ENCODE assay signal across 12 cellular contexts in genomic region chr15:90103669-90104329, GRCh38. TPM values are rescaled to one million over a fixed set of nuclear protein-coding genes. Genes with fewer than 3 reads are reported as not detected.
DNase-seq lines count a peak whose midpoint lies in the region; ATAC-seq, FAIRE-seq and TF ChIP-seq lines count a peak whose summit lies in the region.
"Had no signal": no experiment of that assay in that cellular context is flagged by ENCODE, and none has a peak within 500 bp of the region (broad histone marks: within the 10 kb centered on the region; RNA-seq: fewer than 3 reads in every experiment).

No MANE protein-coding gene starts in this region.

- TF ChIP-seq CTCF in MCF 10A (IDR thresholded peaks at IDR 0.05; ENCODE audit: unreplicated experiment) (no peak), mammary epithelial cell (conservative IDR thresholded peaks at IDR 0.05 in 1 of 2, IDR thresholded peaks at IDR 0.05 in 1 of 2; ENCODE audit: extremely low read depth in 1 of 2, insufficient read depth in 1 of 2, low read depth in 1 of 2, low read length in 2 of 2) (no peak), thyroid gland (IDR thresholded peaks at IDR 0.05) (no peak)

- H3K27me3 Mint-ChIP-seq in MCF 10A (ENCODE audit: insufficient read depth, unreplicated experiment), result no peaks in the 10 kb centered on the region
- peaks cover 5% of the 10 kb centered on the region for H3K27me3 Mint-ChIP-seq in activated naive CD8-positive, alpha-beta T cell treated with anti-CD3 and anti-CD28 coated beads, Interleukin-2, amount 10 ng/mL, durations not matched to agents 7 days and 5 days
- H3K27me3 Mint-ChIP-seq in memory B cell, result peaks cover 1% of the 10 kb centered on the region

- peaks cover 12% of the 10 kb centered on the region for H3K4me1 Mint-ChIP-seq in MCF 10A (ENCODE audit: insufficient read depth, unreplicated experiment)
- H3K4me1 Mint-ChIP-seq in activated naive CD8-positive, alpha-beta T cell treated with anti-CD3 and anti-CD28 coated beads, Interleukin-2, amount 10 ng/mL, durations not matched to agents 7 days and 5 days, result peaks cover 30% of the 10 kb centered on the region
- H3K4me1 Mint-ChIP-seq in memory B cell, result peaks cover 29% of the 10 kb centered on the region

- in situ Hi-C loops in mammary epithelial cell (cut with MboI; ENCODE audit: low sequenced_read_pairs in 2 of 2), result no loop called here

- H3K9me3 ChIP-seq in mammary epithelial cell (replicated peaks; ENCODE audit: insufficient read depth, low read length), result no peaks in the 10 kb centered on the region
- H3K9me3 ChIP-seq in thyroid gland, result no peaks in the 10 kb centered on the region
- H3K9me3 ChIP-seq: MG63 had no signal

- intact Hi-C loops in MCF 10A (cut with micrococcal nuclease), result no loop called here
- intact Hi-C loops in mammary epithelial cell (cut with micrococcal nuclease), result loop anchor here (5.0 kb wide), 1 partner anchor 109 kb away; no protein-coding TSS in a partner anchor
- intact Hi-C loops in thyroid gland (cut with DNase I), result no loop called here

- H3K9ac ChIP-seq in mammary epithelial cell (ENCODE audit: insufficient read depth, low read length), result no peak overlapping the region

- no peak overlapping the region for H2AFZ ChIP-seq in mammary epithelial cell (ENCODE audit: low read depth, low read length)

- ATAC-seq in activated naive CD8-positive, alpha-beta T cell treated with anti-CD3 and anti-CD28 coated beads, Interleukin-2, amount 10 ng/mL, durations not matched to agents 7 days and 5 days (ENCODE audit: low read depth), result no peak
- ATAC-seq in memory B cell (ENCODE audit: low read depth), result no peak

- no peak overlapping the region for H3K27ac ChIP-seq in mammary epithelial cell (ENCODE audit: insufficient read depth, low read depth, low read length)
- peak overlapping the region; percentile 43 to 93 (median 61) for H3K27ac ChIP-seq in thyroid gland

- peak in 1 of 2 donors; percentile 30 for TF ChIP-seq POLR2A in thyroid gland (IDR thresholded peaks at IDR 0.05)

- no peak overlapping the region for H3K4me2 ChIP-seq in mammary epithelial cell (ENCODE audit: insufficient read depth, low read depth, low read length)

- POLR2A ChIA-PET in MCF 10A (lab: Yijun Ruan, JAX), result interaction anchor here (0.6 kb wide), 1 partner anchor 828 kb away, joined by 3 read pairs; the partner anchor contains the start of gene HDDC3
- POLR2A ChIA-PET in activated naive CD8-positive, alpha-beta T cell treated with anti-CD3 and anti-CD28 coated beads, Interleukin-2, amount 10 ng/mL, durations not matched to agents 7 days and 5 days (lab: Charles Lee), result interaction anchor here (1.1 kb wide), 1 partner anchor 39 kb away, joined by 4 read pairs; no protein-coding TSS in a partner anchor

- H4K20me1 ChIP-seq in mammary epithelial cell (ENCODE audit: insufficient read depth, low read length), result no peaks in the 10 kb centered on the region

- H3K4me1 ChIP-seq in mammary epithelial cell (ENCODE audit: insufficient read depth, low read length) (peaks cover 32% of the 10 kb centered on the region), thyroid gland (peaks cover 24 to 35% of the 10 kb centered on the region in 2 donors)

- CTCF ChIA-PET in MCF 10A (lab: Yijun Ruan, JAX), result interaction anchor here (0.6 to 0.7 kb wide), 2 partner anchors 115 to 151 kb away, joined by 3 to 4 read pairs; no protein-coding TSS in a partner anchor
- CTCF ChIA-PET in mammary epithelial cell (lab: Charles Lee; ENCODE audit: low non-redundant PET), result no interaction called here

- H3K4me3 Mint-ChIP-seq in MCF 10A (ENCODE audit: unreplicated experiment) (peak overlapping the region; percentile 55), memory B cell (peak overlapping the region; percentile 84)
- peak overlapping the region; percentile 74 for H3K4me3 Mint-ChIP-seq in activated naive CD8-positive, alpha-beta T cell treated with anti-CD3 and anti-CD28 coated beads, Interleukin-2, amount 10 ng/mL, durations not matched to agents 7 days and 5 days

- H3K36me3 ChIP-seq in mammary epithelial cell (ENCODE audit: insufficient read depth, low read length) (no peaks in the 10 kb centered on the region), thyroid gland (no peaks in the 10 kb centered on the region)

- DNase-seq in MCF 10A (ENCODE audit: unreplicated experiment) (no peak), mammary epithelial cell (no peak), memory B cell (ENCODE audit: low spot score in 2 of 2) (no peak), thyroid gland (peak; percentile 53 to 73), SIG-M5 treated with dmso at 0.1 percent for 504 hours (lab: John Stamatoyannopoulos, UW; ENCODE audit: unreplicated experiment) (no peak), RCC 7860 (ENCODE audit: low spot score) (no peak)
- DNase-seq in activated naive CD8-positive, alpha-beta T cell treated with anti-CD3 and anti-CD28 coated beads, Interleukin-2, amount 10 ng/mL, durations not matched to agents 7 days and 5 days, result no peak
- no peak for DNase-seq in stimulated activated CD4-positive, alpha-beta T cell treated with anti-CD3 and anti-CD28 coated beads, Interleukin-4, amount 100 ng/mL, for 1 hour
- DNase-seq: activated CD4-positive, alpha-beta T cell treated with anti-CD3 and anti-CD28 coated beads, Interleukin-2, amount 50 U/mL, for 4 hours; COR-L47; MG63; occipital lobe had no signal

- H3K27ac Mint-ChIP-seq in MCF 10A (ENCODE audit: low read depth, unreplicated experiment) (no peak overlapping the region), memory B cell (peak overlapping the region; percentile 75)
- H3K27ac Mint-ChIP-seq in activated naive CD8-positive, alpha-beta T cell treated with anti-CD3 and anti-CD28 coated beads, Interleukin-2, amount 10 ng/mL, durations not matched to agents 7 days and 5 days, result peak overlapping the region; percentile 25

- no peaks in the 10 kb centered on the region for H3K36me3 Mint-ChIP-seq in MCF 10A (ENCODE audit: insufficient read depth, unreplicated experiment)
- peaks cover 5% of the 10 kb centered on the region for H3K36me3 Mint-ChIP-seq in activated naive CD8-positive, alpha-beta T cell treated with anti-CD3 and anti-CD28 coated beads, Interleukin-2, amount 10 ng/mL, durations not matched to agents 7 days and 5 days
- H3K36me3 Mint-ChIP-seq in memory B cell, result no peaks in the 10 kb centered on the region

- FAIRE-seq in RCC 7860 (lab: Jason Lieb, UNC), result no peak

- WGBS in mammary epithelial cell (ENCODE audit: low coverage, missing lambda C conversion rate), result 100% methylated on average over 5 of the region's 5 CpGs
- 75 to 82% methylated on average over 5 of the region's 5 CpGs for WGBS in thyroid gland, 2 donors

- H3K79me2 ChIP-seq in mammary epithelial cell (ENCODE audit: insufficient read depth, low read length), result no peaks in the 10 kb centered on the region

- H3K9me3 Mint-ChIP-seq in MCF 10A (ENCODE audit: unreplicated experiment) (no peaks in the 10 kb centered on the region), memory B cell (no peaks in the 10 kb centered on the region)
- H3K9me3 Mint-ChIP-seq in activated naive CD8-positive, alpha-beta T cell treated with anti-CD3 and anti-CD28 coated beads, Interleukin-2, amount 10 ng/mL, durations not matched to agents 7 days and 5 days, result no peaks in the 10 kb centered on the region

- no peaks in the 10 kb centered on the region for H3K27me3 ChIP-seq in mammary epithelial cell (ENCODE audit: insufficient read depth, low read length)
- no peaks in the 10 kb centered on the region for H3K27me3 ChIP-seq in thyroid gland
- H3K27me3 ChIP-seq: MG63 had no signal

- H3K4me3 ChIP-seq in mammary epithelial cell (replicated peaks in 1 of 3; ENCODE audit: insufficient read depth in 1 of 3, low read depth in 2 of 3, low read length in 3 of 3), result no peak overlapping the region
- H3K4me3 ChIP-seq in thyroid gland (replicated peaks in 1 of 3), result no peak overlapping the region
- H3K4me3 ChIP-seq: MG63 had no signal

- dilution Hi-C loops in mammary epithelial cell (cut with HindIII; ENCODE audit: low sequenced_read_pairs), result loop anchor here (5.0 kb wide), 3 partner anchors 49 to 114 kb away; no protein-coding TSS in a partner anchor

- no TSS peak for BruUV-seq in MCF 10A (replicated peaks; lab: Mats Ljungman, UMichigan)
- no TSS peak for BruUV-seq in mammary epithelial cell (replicated peaks; lab: Mats Ljungman, UMichigan)

RNA-seq across cellular contexts. Expression of gene IDH2, which starts 1.5 kb away (rescaled TPM):
- total RNA-seq in MCF 10A (2022) (4.2 and 10.2 TPM in 2 replicates), mammary epithelial cell (10 to 100 TPM; 16.4 to 39.5 TPM), thyroid gland (10 to 100 TPM; 29.4 to 49.6 (median 33.5) TPM)
- polyA plus RNA-seq in mammary epithelial cell, result 41.3 TPM
- 31.6 TPM for polyA minus RNA-seq in mammary epithelial cell
- 100 to 1,000 TPM; 233 to 260 TPM for total RNA-seq in activated naive CD8-positive, alpha-beta T cell treated with anti-CD3 and anti-CD28 coated beads, Interleukin-2, amount 10 ng/mL, durations not matched to agents 7 days and 5 days

Comparison
In these comparisons a context has a peak if more than half of its experiments do, and no peak if none do; other contexts are left out.
1. DNase-seq: peak in thyroid gland (2 of 2); none in MCF 10A (single experiment), mammary epithelial cell (single experiment), activated naive CD8-positive, alpha-beta T cell treated with anti-CD3 and anti-CD28 coated beads, Interleukin-2, amount 10 ng/mL, durations not matched to agents 7 days and 5 days (single experiment), memory B cell (0 of 2), SIG-M5 treated with dmso at 0.1 percent for 504 hours (single experiment), RCC 7860 (single experiment) and stimulated activated CD4-positive, alpha-beta T cell treated with anti-CD3 and anti-CD28 coated beads, Interleukin-4, amount 100 ng/mL, for 1 hour (single experiment).
2. RNA of gene IDH2, which starts 1.5 kb away (total RNA-seq): 233 to 260 TPM in activated naive CD8-positive, alpha-beta T cell treated with anti-CD3 and anti-CD28 coated beads, Interleukin-2, amount 10 ng/mL, durations not matched to agents 7 days and 5 days; 16.4 to 39.5 TPM in mammary epithelial cell, 29.4 to 49.6 TPM in thyroid gland and 4.2 to 10.2 TPM in MCF 10A; every median in the first group is over 4 times any median in the second.
3. Peak in every context shown above with its lines, with median percentiles within 50 percentile points of each other: H3K4me3 Mint-ChIP-seq.